30 cellular contexts compared by ENCODE assay signal in the genomic region with DNA sequence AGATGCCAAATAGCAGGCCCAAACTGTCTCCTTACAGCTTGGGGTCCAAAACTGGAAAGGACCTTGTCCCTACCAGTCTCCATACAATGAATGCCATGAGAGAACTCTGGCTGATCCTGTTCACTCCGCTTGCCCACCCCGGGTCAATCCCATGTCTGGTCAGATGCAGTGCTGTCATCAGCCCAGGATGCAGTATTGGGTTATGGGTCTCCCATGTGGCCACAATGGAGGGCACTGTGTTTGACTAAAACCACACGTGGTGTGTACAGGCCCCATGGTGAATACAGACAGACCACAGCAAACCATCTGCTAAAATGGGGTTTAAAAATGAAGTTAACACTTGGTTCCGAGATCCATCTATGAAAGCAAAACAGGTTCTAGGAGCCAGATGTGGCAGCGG. TPM values are rescaled to one million over a fixed set of nuclear protein-coding genes. Genes with fewer than 3 reads are reported as not detected.
"Had no signal": no experiment of that assay in that cellular context is flagged by ENCODE, and none has a peak within 500 bp of the region (broad histone marks: within the 10 kb centered on the region; RNA-seq: fewer than 3 reads in every experiment).

No MANE protein-coding gene starts in this region.

- H3K4me3 ChIP-seq: ascending aorta, breast epithelium, cardiac muscle cell, colonic mucosa, esophagus muscularis mucosa, gastrocnemius medialis had no signal

- ATAC-seq: activated CD4-positive, CD25-positive, alpha-beta regulatory T cell treated with anti-CD3 and anti-CD28 coated beads, Interleukin-2, amount 50 U/mL, for 24 hours; activated CD8-positive, alpha-beta T cell treated with anti-CD3 and anti-CD28 coated beads for 36 hours; activated naive CD4-positive, alpha-beta T cell treated with anti-CD3 and anti-CD28 coated beads, Interleukin-2, amount 50 U/mL, for 72 hours; foreskin keratinocyte; gastrocnemius medialis; T-helper 17 cell had no signal

- H3K27ac ChIP-seq: ascending aorta, breast epithelium, colonic mucosa, esophagus muscularis mucosa, foreskin keratinocyte, gastrocnemius medialis, WERI-Rb-1 had no signal

- H3K27ac Mint-ChIP-seq: activated B cell treated with CpG ODN at 0.5 μM for 24 hours; activated CD8-positive, alpha-beta T cell treated with anti-CD3 and anti-CD28 coated beads for 36 hours; activated naive CD4-positive, alpha-beta T cell treated with anti-CD3 and anti-CD28 coated beads, Interleukin-2, amount 10 ng/mL, durations not matched to agents 7 days and 5 days; activated naive CD4-positive, alpha-beta T cell treated with anti-CD3 and anti-CD28 coated beads, Interleukin-2, amount 50 U/mL, for 72 hours; activated naive CD8-positive, alpha-beta T cell treated with anti-CD3 and anti-CD28 coated beads, Interleukin-2, amount 10 ng/mL, durations not matched to agents 7 days and 5 days; T-helper 17 cell; T-helper 2 cell treated with Interferon-gamma antibody and Interleukin-4, amounts not matched to agents 5 μg/mL and 100 μg/mL, for 36 hours had no signal

- H3K4me1 ChIP-seq: ascending aorta, breast epithelium, colonic mucosa, gastrocnemius medialis had no signal

- H3K9me3 ChIP-seq: ascending aorta, breast epithelium, colonic mucosa, esophagus muscularis mucosa, gastrocnemius medialis had no signal

- H3K4me3 Mint-ChIP-seq: activated B cell treated with CpG ODN at 0.5 μM for 24 hours; activated CD8-positive, alpha-beta T cell treated with anti-CD3 and anti-CD28 coated beads for 36 hours; activated naive CD4-positive, alpha-beta T cell treated with anti-CD3 and anti-CD28 coated beads, Interleukin-2, amount 10 ng/mL, durations not matched to agents 7 days and 5 days; activated naive CD8-positive, alpha-beta T cell treated with anti-CD3 and anti-CD28 coated beads, Interleukin-2, amount 10 ng/mL, durations not matched to agents 7 days and 5 days; brain; T-helper 17 cell; T-helper 2 cell treated with Interferon-gamma antibody and Interleukin-4, amounts not matched to agents 5 μg/mL and 100 μg/mL, for 36 hours had no signal

- H3K9me3 Mint-ChIP-seq: activated B cell treated with CpG ODN at 0.5 μM for 24 hours; activated CD8-positive, alpha-beta T cell treated with anti-CD3 and anti-CD28 coated beads for 36 hours; activated naive CD4-positive, alpha-beta T cell treated with anti-CD3 and anti-CD28 coated beads, Interleukin-2, amount 10 ng/mL, durations not matched to agents 7 days and 5 days; activated naive CD4-positive, alpha-beta T cell treated with anti-CD3 and anti-CD28 coated beads, Interleukin-2, amount 50 U/mL, for 72 hours; activated naive CD8-positive, alpha-beta T cell treated with anti-CD3 and anti-CD28 coated beads, Interleukin-2, amount 10 ng/mL, durations not matched to agents 7 days and 5 days; brain; T-helper 2 cell treated with Interferon-gamma antibody and Interleukin-4, amounts not matched to agents 5 μg/mL and 100 μg/mL, for 36 hours had no signal

- DNase-seq: activated B cell treated with CpG ODN at 0.5 μM for 24 hours; activated CD4-positive, alpha-beta T cell treated with anti-CD3 and anti-CD28 coated beads for 48 hours; activated CD4-positive, alpha-beta T cell treated with anti-CD3 and anti-CD28 coated beads, Interleukin-2, amount 50 U/mL, for 1 hour; activated CD4-positive, alpha-beta T cell treated with anti-CD3 and anti-CD28 coated beads, Interleukin-2, amount 50 U/mL, for 48 hours; activated CD8-positive, alpha-beta memory T cell treated with anti-CD3 and anti-CD28 coated beads for 24 hours; activated CD8-positive, alpha-beta T cell treated with anti-CD3 and anti-CD28 coated beads for 36 hours; activated gamma-delta T cell; activated naive CD4-positive, alpha-beta T cell; activated naive CD4-positive, alpha-beta T cell treated with anti-CD3 and anti-CD28 coated beads, Interleukin-2, amount 10 ng/mL, durations not matched to agents 7 days and 5 days; activated naive CD8-positive, alpha-beta T cell treated with anti-CD3 and anti-CD28 coated beads, Interleukin-2, amount 10 ng/mL, durations not matched to agents 7 days and 5 days; activated T-cell treated with anti-CD3 and anti-CD28 coated beads, Interleukin-2, amount 50 U/mL, for 48 hours; central memory CD4-positive, alpha-beta T cell; cerebellar nuclear complex; colonic mucosa; effector memory CD4-positive, alpha-beta T cell; erythroblast; foreskin keratinocyte; gastrocnemius medialis; T-helper 1 cell; T-helper 17 cell; T1000; WERI-Rb-1 had no signal

- H3K27me3 Mint-ChIP-seq: activated B cell treated with CpG ODN at 0.5 μM for 24 hours; activated CD8-positive, alpha-beta T cell treated with anti-CD3 and anti-CD28 coated beads for 36 hours; activated naive CD4-positive, alpha-beta T cell treated with anti-CD3 and anti-CD28 coated beads, Interleukin-2, amount 10 ng/mL, durations not matched to agents 7 days and 5 days; activated naive CD8-positive, alpha-beta T cell treated with anti-CD3 and anti-CD28 coated beads, Interleukin-2, amount 10 ng/mL, durations not matched to agents 7 days and 5 days; brain; T-helper 17 cell had no signal

- H3K27me3 ChIP-seq: ascending aorta, breast epithelium, cardiac muscle cell, colonic mucosa, esophagus muscularis mucosa, foreskin keratinocyte, gastrocnemius medialis had no signal

- H3K36me3 ChIP-seq: ascending aorta, breast epithelium, cardiac muscle cell, colonic mucosa, gastrocnemius medialis, WERI-Rb-1 had no signal

RNA-seq across cellular contexts. Expression of a gene that starts 44.2 kb away (rescaled TPM):
- total RNA-seq: ascending aorta, cardiac muscle cell had no signal
